Comparison of ENCODE assay signal across 1 cellular context in genomic region chr16:74695450-74696422, GRCh38.
TF ChIP-seq lines count a peak whose summit lies in the region.

No MANE protein-coding gene starts in this region.

TF ChIP-seq in HepG2, 621 proteins besides CTCF, POLR2A, EP300 and RAD21 (continued from another document and continues in another):
- TF ChIP-seq ZNF605 (CRISPR knock-in tag; IDR thresholded peaks at IDR 0.05) (peak; percentile 88), TGIF2 (CRISPR knock-in tag; IDR thresholded peaks at IDR 0.05) (peak; percentile 27; the same call in 1 of the 2 replicates), BHLHE40 (IDR thresholded peaks at IDR 0.05; ENCODE audit: low read length) (peak; percentile 75), THYN1 (CRISPR knock-in tag; IDR thresholded peaks at IDR 0.05; ENCODE audit: borderline replicate concordance, low read depth) (no peak), HNF4G (IDR thresholded peaks at IDR 0.05; ENCODE audit: borderline replicate concordance, low read depth, low read length) (0 out of 2 replicates have a peak, but pooled peaks have one; percentile 2), HNF4G (CRISPR knock-in tag; IDR thresholded peaks at IDR 0.05; ENCODE audit: borderline replicate concordance, low read depth) (no peak), ZFP90 (CRISPR knock-in tag; IDR thresholded peaks at IDR 0.05; ENCODE audit: borderline replicate concordance) (no peak), MTA3 (CRISPR knock-in tag; IDR thresholded peaks at IDR 0.05) (no peak), GFI1 (CRISPR knock-in tag; IDR thresholded peaks at IDR 0.05; ENCODE audit: borderline replicate concordance) (0 out of 2 replicates have a peak, but pooled peaks have one; percentile 43), U2AF2 (IDR thresholded peaks at IDR 0.05; ENCODE audit: low read depth, low read length) (no peak), ZNF839 (CRISPR knock-in tag; IDR thresholded peaks at IDR 0.05; ENCODE audit: borderline replicate concordance) (no peak), CSRNP1 (CRISPR knock-in tag; IDR thresholded peaks at IDR 0.05) (peak; percentile 63; the same call in 1 of the 2 replicates), ZNF577 (CRISPR knock-in tag; IDR thresholded peaks at IDR 0.05; ENCODE audit: borderline replicate concordance, low read depth) (no peak), ZMYM2 (CRISPR knock-in tag; IDR thresholded peaks at IDR 0.05) (no peak), PRPF4 (IDR thresholded peaks at IDR 0.05; ENCODE audit: low read depth, low read length, poor library complexity, severe bottlenecking) (no peak), ZNF121 (CRISPR knock-in tag; IDR thresholded peaks at IDR 0.05) (no peak), ZNF235 (CRISPR knock-in tag; IDR thresholded peaks at IDR 0.05; ENCODE audit: borderline replicate concordance) (no peak), ZFP37 (CRISPR knock-in tag; IDR thresholded peaks at IDR 0.05; ENCODE audit: borderline replicate concordance) (0 out of 2 replicates have a peak, but pooled peaks have one; percentile 29), ZNF589 (CRISPR knock-in tag; conservative IDR thresholded peaks at IDR 0.05) (no peak), ZNF512B (CRISPR knock-in tag; IDR thresholded peaks at IDR 0.05; ENCODE audit: borderline replicate concordance) (no peak), E2F1 (CRISPR knock-in tag; IDR thresholded peaks at IDR 0.05) (no peak), TAF1 (CRISPR knock-in tag; IDR thresholded peaks at IDR 0.05) (peak; percentile 89), CEBPG (CRISPR knock-in tag; IDR thresholded peaks at IDR 0.05) (peak; percentile 80), ZSCAN12 (CRISPR knock-in tag; IDR thresholded peaks at IDR 0.05) (no peak), ZNF816 (CRISPR knock-in tag; IDR thresholded peaks at IDR 0.05; ENCODE audit: borderline replicate concordance) (no peak), NR2F6 (IDR thresholded peaks at IDR 0.05) (no peak), NR2F6 (CRISPR knock-in tag; IDR thresholded peaks at IDR 0.05) (peak; percentile 39; the same call in 1 of the 2 replicates), SP5 (CRISPR knock-in tag; IDR thresholded peaks at IDR 0.05; ENCODE audit: borderline replicate concordance, low read depth) (no peak), DRAP1 (CRISPR knock-in tag; IDR thresholded peaks at IDR 0.05) (peak; percentile 91), YY1 (IDR thresholded peaks at IDR 0.05; ENCODE audit: insufficient read depth, insufficient replicate concordance, low read depth, low read length) (no peak), NPAS2 (CRISPR knock-in tag; IDR thresholded peaks at IDR 0.05; ENCODE audit: borderline replicate concordance) (no peak), AHDC1 (CRISPR knock-in tag; IDR thresholded peaks at IDR 0.05; ENCODE audit: borderline replicate concordance) (no peak), AKAP8 (CRISPR knock-in tag; IDR thresholded peaks at IDR 0.05) (no peak), EED (CRISPR knock-in tag; IDR thresholded peaks at IDR 0.05) (no peak), NBN (conservative IDR thresholded peaks at IDR 0.05) (no peak), SNAPC5 (CRISPR knock-in tag; IDR thresholded peaks at IDR 0.05; ENCODE audit: borderline replicate concordance) (peak; percentile 67; the same call in 1 of the 2 replicates), KIAA2018 (CRISPR knock-in tag; IDR thresholded peaks at IDR 0.05; ENCODE audit: borderline replicate concordance) (no peak), DMTF1 (CRISPR knock-in tag; IDR thresholded peaks at IDR 0.05) (no peak), ZNF232 (CRISPR knock-in tag; IDR thresholded peaks at IDR 0.05; ENCODE audit: borderline replicate concordance) (no peak)
